ENCODE assay signal across 9 cellular contexts in genomic region chr9:5869315-5870019, GRCh38. TPM values are rescaled to one million over a fixed set of nuclear protein-coding genes. Genes with fewer than 3 reads are reported as not detected.
DNase-seq lines count a peak whose midpoint lies in the region.
"Had no signal": no experiment of that assay in that cellular context is flagged by ENCODE, and none has a peak within 500 bp of the region (broad histone marks: within the 10 kb centered on the region; RNA-seq: fewer than 3 reads in every experiment).

No MANE protein-coding gene starts in this region.

- intact Hi-C loops in activated CD4-positive, alpha-beta memory T cell treated with anti-CD3 and anti-CD28 coated beads for 36 hours (cut with micrococcal nuclease): loop anchor here (2.0 kb wide), 1 partner anchor 15 kb away; no protein-coding TSS in a partner anchor

- no peak overlapping the region for H3K27ac Mint-ChIP-seq in activated CD4-positive, alpha-beta memory T cell treated with anti-CD3 and anti-CD28 coated beads for 36 hours

- CTCF ChIA-PET in activated CD4-positive, alpha-beta memory T cell treated with anti-CD3 and anti-CD28 coated beads for 36 hours (lab: Charles Lee): interaction anchor here (0.6 to 3.4 kb wide), 11 partner anchors 11 to 777 kb away, joined by 3 to 19 read pairs (median 4); partner anchors contain the start of gene ERMP1

- no peaks in the 10 kb centered on the region for H3K9me3 Mint-ChIP-seq in activated CD4-positive, alpha-beta memory T cell treated with anti-CD3 and anti-CD28 coated beads for 36 hours

- DNase-seq in Daoy (ENCODE audit: low read depth) (peak; percentile 64), HuH-7.5 (ENCODE audit: low spot score) (peak; percentile 34), iPS DF 19.7 (ENCODE audit: low read depth, low spot score) (peak; percentile 5), NCI-H526 treated with DMSO at 0.1 percent for 48 hours (lab: John Stamatoyannopoulos, UW) (no peak), NOMO-1 treated with DMSO at 0.1 percent for 48 hours (lab: John Stamatoyannopoulos, UW; ENCODE audit: unreplicated experiment) (no peak), epidermal melanocyte (ENCODE audit: insufficient read length, low spot score) (no peak), NCI-H2081 (lab: John Stamatoyannopoulos, UW) (no peak)
- peak; percentile 62 for DNase-seq in activated CD4-positive, alpha-beta memory T cell treated with anti-CD3 and anti-CD28 coated beads for 36 hours
- DNase-seq: heart right ventricle had no signal

- no peak overlapping the region for H3K4me3 Mint-ChIP-seq in activated CD4-positive, alpha-beta memory T cell treated with anti-CD3 and anti-CD28 coated beads for 36 hours

- peaks cover 9% of the 10 kb centered on the region for H3K4me1 Mint-ChIP-seq in activated CD4-positive, alpha-beta memory T cell treated with anti-CD3 and anti-CD28 coated beads for 36 hours (ENCODE audit: low read depth)

- H3K36me3 Mint-ChIP-seq in activated CD4-positive, alpha-beta memory T cell treated with anti-CD3 and anti-CD28 coated beads for 36 hours: peaks cover 3% of the 10 kb centered on the region

- H3K27me3 Mint-ChIP-seq in activated CD4-positive, alpha-beta memory T cell treated with anti-CD3 and anti-CD28 coated beads for 36 hours: no peaks in the 10 kb centered on the region

- POLR2A ChIA-PET in activated CD4-positive, alpha-beta memory T cell treated with anti-CD3 and anti-CD28 coated beads for 36 hours (lab: Charles Lee): no interaction called here

RNA-seq across cellular contexts. Expression of gene MLANA, which starts 21.2 kb away (rescaled TPM):
- total RNA-seq in Daoy (2014; rRNA removed; shearing (Covaris generic)): not detected in 2 replicates
- total RNA-seq in activated CD4-positive, alpha-beta memory T cell treated with anti-CD3 and anti-CD28 coated beads for 36 hours: not detected
- total RNA-seq: heart right ventricle had no signal

RNA-seq across cellular contexts. Expression of gene ERMP1, which starts 36.5 kb away (rescaled TPM):
- total RNA-seq in Daoy (2014; rRNA removed; shearing (Covaris generic)): 11.7 and 13.3 TPM in 2 replicates
- total RNA-seq in activated CD4-positive, alpha-beta memory T cell treated with anti-CD3 and anti-CD28 coated beads for 36 hours: 10 to 100 TPM; 23.2 to 24.0 TPM

Comparison
In these comparisons a context has a peak if more than half of its experiments do, and no peak if none do; other contexts are left out.
1. DNase-seq: peak in Daoy (single experiment), HuH-7.5 (single experiment), activated CD4-positive, alpha-beta memory T cell treated with anti-CD3 and anti-CD28 coated beads for 36 hours (single experiment) and iPS DF 19.7 (single experiment); none in NCI-H526 treated with DMSO at 0.1 percent for 48 hours (single experiment), NOMO-1 treated with DMSO at 0.1 percent for 48 hours (single experiment), epidermal melanocyte (single experiment) and NCI-H2081 (0 of 2).